In the genomic region with DNA sequence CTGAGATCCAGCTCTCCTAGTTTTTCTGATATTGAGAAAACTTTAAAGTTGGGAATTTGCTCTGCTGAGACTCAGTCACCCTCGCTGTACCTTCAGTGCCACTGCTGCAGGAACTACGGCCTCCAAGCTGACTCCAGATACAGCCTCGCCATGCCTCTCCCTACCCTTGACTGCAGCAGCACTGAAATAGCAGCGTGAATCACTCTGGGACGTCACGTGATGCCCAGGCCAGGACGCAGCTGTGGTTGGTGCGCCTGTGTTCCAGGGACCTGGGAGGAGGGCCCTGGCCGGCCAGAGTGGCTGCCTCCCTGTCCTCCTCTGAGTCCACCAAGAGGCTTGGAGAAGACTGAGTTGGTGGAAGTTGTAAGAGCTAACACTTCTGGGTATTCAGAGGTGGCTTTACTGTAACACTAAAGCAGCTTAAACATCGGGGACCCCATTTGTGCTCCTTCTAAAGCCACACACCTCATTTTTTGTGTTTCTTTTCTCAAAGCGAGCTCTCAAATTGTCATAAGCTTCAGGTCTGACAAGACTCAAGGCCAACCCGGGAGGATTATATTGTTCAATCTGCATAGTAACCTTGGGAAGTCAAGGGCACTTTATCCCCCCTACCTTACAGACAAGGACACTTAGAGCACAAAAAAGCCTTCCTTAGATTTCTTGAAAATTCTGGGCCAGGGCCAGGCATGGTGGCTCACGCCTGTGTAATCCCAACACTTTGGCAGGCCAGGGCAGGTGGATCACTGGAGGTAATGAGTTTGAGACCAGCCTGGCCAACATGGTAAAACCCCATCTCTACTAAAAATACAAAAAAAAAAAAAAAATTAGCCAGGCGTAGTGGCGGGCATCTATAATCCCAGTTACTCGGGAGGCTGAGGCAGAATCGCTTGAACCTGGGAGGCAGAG, we compare ENCODE assay signal across 1 cellular context.
TF ChIP-seq lines count a peak whose summit lies in the region.

No MANE protein-coding gene starts in this region.

TF ChIP-seq in K562, 482 proteins besides CTCF, POLR2A, EP300 and RAD21 (continued from another document and continues in another):
- TF ChIP-seq, protein P1, sequence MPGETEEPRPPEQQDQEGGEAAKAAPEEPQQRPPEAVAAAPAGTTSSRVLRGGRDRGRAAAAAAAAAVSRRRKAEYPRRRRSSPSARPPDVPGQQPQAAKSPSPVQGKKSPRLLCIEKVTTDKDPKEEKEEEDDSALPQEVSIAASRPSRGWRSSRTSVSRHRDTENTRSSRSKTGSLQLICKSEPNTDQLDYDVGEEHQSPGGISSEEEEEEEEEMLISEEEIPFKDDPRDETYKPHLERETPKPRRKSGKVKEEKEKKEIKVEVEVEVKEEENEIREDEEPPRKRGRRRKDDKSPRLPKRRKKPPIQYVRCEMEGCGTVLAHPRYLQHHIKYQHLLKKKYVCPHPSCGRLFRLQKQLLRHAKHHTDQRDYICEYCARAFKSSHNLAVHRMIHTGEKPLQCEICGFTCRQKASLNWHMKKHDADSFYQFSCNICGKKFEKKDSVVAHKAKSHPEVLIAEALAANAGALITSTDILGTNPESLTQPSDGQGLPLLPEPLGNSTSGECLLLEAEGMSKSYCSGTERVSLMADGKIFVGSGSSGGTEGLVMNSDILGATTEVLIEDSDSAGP (CRISPR knock-in tag; IDR thresholded peaks at IDR 0.05): no peak
- TF ChIP-seq ZNF444 (CRISPR knock-in tag; IDR thresholded peaks at IDR 0.05) (no peak), ZNF707 (CRISPR knock-in tag; conservative IDR thresholded peaks at IDR 0.05) (no peak), JUND (IDR thresholded peaks at IDR 0.05; ENCODE audit: borderline replicate concordance, low read depth, low read length) (peak; percentile 94), JUND (tag; IDR thresholded peaks at IDR 0.05; ENCODE audit: borderline replicate concordance, low read depth, low read length) (peak; percentile 92; the same call in 2 of the 3 replicates), ATF7 (IDR thresholded peaks at IDR 0.05) (peak; percentile 83), TBL1XR1 (IDR thresholded peaks at IDR 0.05; ENCODE audit: low read length in 2 of 2) (no peak), ZNF79 (CRISPR knock-in tag; IDR thresholded peaks at IDR 0.05; ENCODE audit: low read depth) (no peak), RFX1 (IDR thresholded peaks at IDR 0.05) (no peak), ZNF274 (IDR thresholded peaks at IDR 0.05; ENCODE audit: borderline replicate concordance, low read depth, low read length) (no peak), ZNF77 (CRISPR knock-in tag; IDR thresholded peaks at IDR 0.05) (no peak), FUS (optimal IDR thresholded peaks at IDR 0.05; ENCODE audit: low read depth, low read length) (no peak), MEF2D (tag; conservative IDR thresholded peaks at IDR 0.05; ENCODE audit: low read depth) (peak; percentile 46; the same call in 1 of the 2 replicates), BRD4 (IDR thresholded peaks at IDR 0.05) (no peak), NFATC3 (IDR thresholded peaks at IDR 0.05) (no peak), SPI1 (IDR thresholded peaks at IDR 0.05; ENCODE audit: borderline replicate concordance, low read depth, low read length) (no peak), ZNF561 (CRISPR knock-in tag; conservative IDR thresholded peaks at IDR 0.05) (no peak)
- TF ChIP-seq, protein P2, sequence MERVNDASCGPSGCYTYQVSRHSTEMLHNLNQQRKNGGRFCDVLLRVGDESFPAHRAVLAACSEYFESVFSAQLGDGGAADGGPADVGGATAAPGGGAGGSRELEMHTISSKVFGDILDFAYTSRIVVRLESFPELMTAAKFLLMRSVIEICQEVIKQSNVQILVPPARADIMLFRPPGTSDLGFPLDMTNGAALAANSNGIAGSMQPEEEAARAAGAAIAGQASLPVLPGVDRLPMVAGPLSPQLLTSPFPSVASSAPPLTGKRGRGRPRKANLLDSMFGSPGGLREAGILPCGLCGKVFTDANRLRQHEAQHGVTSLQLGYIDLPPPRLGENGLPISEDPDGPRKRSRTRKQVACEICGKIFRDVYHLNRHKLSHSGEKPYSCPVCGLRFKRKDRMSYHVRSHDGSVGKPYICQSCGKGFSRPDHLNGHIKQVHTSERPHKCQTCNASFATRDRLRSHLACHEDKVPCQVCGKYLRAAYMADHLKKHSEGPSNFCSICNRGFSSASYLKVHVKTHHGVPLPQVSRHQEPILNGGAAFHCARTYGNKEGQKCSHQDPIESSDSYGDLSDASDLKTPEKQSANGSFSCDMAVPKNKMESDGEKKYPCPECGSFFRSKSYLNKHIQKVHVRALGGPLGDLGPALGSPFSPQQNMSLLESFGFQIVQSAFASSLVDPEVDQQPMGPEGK (CRISPR knock-in tag; IDR thresholded peaks at IDR 0.05; ENCODE audit: borderline replicate concordance): no peak
- TF ChIP-seq, protein P3, sequence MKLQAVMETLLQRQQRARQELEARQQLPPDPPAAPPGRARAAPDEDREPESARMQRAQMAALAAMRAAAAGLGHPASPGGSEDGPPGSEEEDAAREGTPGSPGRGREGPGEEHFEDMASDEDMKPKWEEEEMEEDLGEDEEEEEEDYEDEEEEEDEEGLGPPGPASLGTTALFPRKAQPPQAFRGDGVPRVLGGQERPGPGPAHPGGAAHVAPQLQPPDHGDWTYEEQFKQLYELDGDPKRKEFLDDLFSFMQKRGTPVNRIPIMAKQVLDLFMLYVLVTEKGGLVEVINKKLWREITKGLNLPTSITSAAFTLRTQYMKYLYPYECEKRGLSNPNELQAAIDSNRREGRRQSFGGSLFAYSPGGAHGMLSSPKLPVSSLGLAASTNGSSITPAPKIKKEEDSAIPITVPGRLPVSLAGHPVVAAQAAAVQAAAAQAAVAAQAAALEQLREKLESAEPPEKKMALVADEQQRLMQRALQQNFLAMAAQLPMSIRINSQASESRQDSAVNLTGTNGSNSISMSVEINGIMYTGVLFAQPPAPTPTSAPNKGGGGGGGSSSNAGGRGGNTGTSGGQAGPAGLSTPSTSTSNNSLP (IDR thresholded peaks at IDR 0.05; ENCODE audit: borderline replicate concordance, low read depth, low read length): no peak
- TF ChIP-seq, protein P4, sequence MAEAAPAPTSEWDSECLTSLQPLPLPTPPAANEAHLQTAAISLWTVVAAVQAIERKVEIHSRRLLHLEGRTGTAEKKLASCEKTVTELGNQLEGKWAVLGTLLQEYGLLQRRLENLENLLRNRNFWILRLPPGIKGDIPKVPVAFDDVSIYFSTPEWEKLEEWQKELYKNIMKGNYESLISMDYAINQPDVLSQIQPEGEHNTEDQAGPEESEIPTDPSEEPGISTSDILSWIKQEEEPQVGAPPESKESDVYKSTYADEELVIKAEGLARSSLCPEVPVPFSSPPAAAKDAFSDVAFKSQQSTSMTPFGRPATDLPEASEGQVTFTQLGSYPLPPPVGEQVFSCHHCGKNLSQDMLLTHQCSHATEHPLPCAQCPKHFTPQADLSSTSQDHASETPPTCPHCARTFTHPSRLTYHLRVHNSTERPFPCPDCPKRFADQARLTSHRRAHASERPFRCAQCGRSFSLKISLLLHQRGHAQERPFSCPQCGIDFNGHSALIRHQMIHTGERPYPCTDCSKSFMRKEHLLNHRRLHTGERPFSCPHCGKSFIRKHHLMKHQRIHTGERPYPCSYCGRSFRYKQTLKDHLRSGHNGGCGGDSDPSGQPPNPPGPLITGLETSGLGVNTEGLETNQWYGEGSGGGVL (CRISPR knock-in tag; IDR thresholded peaks at IDR 0.05): no peak
- TF ChIP-seq, protein P5, sequence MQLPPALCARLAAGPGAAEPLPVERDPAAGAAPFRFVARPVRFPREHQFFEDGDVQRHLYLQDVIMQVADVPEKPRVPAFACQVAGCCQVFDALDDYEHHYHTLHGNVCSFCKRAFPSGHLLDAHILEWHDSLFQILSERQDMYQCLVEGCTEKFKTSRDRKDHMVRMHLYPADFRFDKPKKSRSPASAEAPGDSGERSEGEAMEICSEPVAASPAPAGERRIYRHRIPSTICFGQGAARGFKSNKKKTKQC (CRISPR knock-in tag; IDR thresholded peaks at IDR 0.05): no peak
- TF ChIP-seq, protein P6, sequence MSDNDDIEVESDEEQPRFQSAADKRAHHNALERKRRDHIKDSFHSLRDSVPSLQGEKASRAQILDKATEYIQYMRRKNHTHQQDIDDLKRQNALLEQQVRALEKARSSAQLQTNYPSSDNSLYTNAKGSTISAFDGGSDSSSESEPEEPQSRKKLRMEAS (CRISPR knock-in tag; IDR thresholded peaks at IDR 0.05): peak; percentile 84
- TF ChIP-seq, protein P7, sequence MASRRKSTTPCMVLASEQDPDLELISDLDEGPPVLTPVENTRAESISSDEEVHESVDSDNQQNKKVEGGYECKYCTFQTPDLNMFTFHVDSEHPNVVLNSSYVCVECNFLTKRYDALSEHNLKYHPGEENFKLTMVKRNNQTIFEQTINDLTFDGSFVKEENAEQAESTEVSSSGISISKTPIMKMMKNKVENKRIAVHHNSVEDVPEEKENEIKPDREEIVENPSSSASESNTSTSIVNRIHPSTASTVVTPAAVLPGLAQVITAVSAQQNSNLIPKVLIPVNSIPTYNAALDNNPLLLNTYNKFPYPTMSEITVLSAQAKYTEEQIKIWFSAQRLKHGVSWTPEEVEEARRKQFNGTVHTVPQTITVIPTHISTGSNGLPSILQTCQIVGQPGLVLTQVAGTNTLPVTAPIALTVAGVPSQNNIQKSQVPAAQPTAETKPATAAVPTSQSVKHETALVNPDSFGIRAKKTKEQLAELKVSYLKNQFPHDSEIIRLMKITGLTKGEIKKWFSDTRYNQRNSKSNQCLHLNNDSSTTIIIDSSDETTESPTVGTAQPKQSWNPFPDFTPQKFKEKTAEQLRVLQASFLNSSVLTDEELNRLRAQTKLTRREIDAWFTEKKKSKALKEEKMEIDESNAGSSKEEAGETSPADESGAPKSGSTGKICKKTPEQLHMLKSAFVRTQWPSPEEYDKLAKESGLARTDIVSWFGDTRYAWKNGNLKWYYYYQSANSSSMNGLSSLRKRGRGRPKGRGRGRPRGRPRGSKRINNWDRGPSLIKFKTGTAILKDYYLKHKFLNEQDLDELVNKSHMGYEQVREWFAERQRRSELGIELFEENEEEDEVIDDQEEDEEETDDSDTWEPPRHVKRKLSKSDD (conservative IDR thresholded peaks at IDR 0.05; ENCODE audit: low read length): no peak
- TF ChIP-seq, protein P8, sequence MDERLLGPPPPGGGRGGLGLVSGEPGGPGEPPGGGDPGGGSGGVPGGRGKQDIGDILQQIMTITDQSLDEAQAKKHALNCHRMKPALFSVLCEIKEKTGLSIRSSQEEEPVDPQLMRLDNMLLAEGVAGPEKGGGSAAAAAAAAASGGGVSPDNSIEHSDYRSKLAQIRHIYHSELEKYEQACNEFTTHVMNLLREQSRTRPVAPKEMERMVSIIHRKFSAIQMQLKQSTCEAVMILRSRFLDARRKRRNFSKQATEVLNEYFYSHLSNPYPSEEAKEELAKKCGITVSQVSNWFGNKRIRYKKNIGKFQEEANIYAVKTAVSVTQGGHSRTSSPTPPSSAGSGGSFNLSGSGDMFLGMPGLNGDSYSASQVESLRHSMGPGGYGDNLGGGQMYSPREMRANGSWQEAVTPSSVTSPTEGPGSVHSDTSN (CRISPR knock-in tag; IDR thresholded peaks at IDR 0.05; ENCODE audit: low read depth): no peak
- TF ChIP-seq, protein P8 (tag; conservative IDR thresholded peaks at IDR 0.05; ENCODE audit: low read depth): no peak
- TF ChIP-seq, protein P9, sequence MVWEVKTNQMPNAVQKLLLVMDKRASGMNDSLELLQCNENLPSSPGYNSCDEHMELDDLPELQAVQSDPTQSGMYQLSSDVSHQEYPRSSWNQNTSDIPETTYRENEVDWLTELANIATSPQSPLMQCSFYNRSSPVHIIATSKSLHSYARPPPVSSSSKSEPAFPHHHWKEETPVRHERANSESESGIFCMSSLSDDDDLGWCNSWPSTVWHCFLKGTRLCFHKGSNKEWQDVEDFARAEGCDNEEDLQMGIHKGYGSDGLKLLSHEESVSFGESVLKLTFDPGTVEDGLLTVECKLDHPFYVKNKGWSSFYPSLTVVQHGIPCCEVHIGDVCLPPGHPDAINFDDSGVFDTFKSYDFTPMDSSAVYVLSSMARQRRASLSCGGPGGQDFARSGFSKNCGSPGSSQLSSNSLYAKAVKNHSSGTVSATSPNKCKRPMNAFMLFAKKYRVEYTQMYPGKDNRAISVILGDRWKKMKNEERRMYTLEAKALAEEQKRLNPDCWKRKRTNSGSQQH (CRISPR knock-in tag; IDR thresholded peaks at IDR 0.05): no peak
- TF ChIP-seq, protein P10, sequence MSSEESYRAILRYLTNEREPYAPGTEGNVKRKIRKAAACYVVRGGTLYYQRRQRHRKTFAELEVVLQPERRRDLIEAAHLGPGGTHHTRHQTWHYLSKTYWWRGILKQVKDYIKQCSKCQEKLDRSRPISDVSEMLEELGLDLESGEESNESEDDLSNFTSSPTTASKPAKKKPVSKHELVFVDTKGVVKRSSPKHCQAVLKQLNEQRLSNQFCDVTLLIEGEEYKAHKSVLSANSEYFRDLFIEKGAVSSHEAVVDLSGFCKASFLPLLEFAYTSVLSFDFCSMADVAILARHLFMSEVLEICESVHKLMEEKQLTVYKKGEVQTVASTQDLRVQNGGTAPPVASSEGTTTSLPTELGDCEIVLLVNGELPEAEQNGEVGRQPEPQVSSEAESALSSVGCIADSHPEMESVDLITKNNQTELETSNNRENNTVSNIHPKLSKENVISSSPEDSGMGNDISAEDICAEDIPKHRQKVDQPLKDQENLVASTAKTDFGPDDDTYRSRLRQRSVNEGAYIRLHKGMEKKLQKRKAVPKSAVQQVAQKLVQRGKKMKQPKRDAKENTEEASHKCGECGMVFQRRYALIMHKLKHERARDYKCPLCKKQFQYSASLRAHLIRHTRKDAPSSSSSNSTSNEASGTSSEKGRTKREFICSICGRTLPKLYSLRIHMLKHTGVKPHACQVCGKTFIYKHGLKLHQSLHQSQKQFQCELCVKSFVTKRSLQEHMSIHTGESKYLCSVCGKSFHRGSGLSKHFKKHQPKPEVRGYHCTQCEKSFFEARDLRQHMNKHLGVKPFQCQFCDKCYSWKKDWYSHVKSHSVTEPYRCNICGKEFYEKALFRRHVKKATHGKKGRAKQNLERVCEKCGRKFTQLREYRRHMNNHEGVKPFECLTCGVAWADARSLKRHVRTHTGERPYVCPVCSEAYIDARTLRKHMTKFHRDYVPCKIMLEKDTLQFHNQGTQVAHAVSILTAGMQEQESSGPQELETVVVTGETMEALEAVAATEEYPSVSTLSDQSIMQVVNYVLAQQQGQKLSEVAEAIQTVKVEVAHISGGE (CRISPR knock-in tag; IDR thresholded peaks at IDR 0.05): no peak
- TF ChIP-seq, protein P11, sequence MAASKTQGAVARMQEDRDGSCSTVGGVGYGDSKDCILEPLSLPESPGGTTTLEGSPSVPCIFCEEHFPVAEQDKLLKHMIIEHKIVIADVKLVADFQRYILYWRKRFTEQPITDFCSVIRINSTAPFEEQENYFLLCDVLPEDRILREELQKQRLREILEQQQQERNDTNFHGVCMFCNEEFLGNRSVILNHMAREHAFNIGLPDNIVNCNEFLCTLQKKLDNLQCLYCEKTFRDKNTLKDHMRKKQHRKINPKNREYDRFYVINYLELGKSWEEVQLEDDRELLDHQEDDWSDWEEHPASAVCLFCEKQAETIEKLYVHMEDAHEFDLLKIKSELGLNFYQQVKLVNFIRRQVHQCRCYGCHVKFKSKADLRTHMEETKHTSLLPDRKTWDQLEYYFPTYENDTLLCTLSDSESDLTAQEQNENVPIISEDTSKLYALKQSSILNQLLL (CRISPR knock-in tag; IDR thresholded peaks at IDR 0.05; ENCODE audit: borderline replicate concordance): no peak
